ENCODE assay signal across 9 cellular contexts in genomic region chr1:156625436-156626078, GRCh38. TPM values are rescaled to one million over a fixed set of nuclear protein-coding genes. Genes with fewer than 3 reads are reported as not detected.
A peak's percentile ranks its signal among the peaks of the same experiment; 100 is the strongest.
DNase-seq lines count a peak whose midpoint lies in the region; ATAC-seq and TF ChIP-seq lines count a peak whose summit lies in the region.
"Had no signal": no experiment of that assay in that cellular context is flagged by ENCODE, and none has a peak within 500 bp of the region (broad histone marks: within the 10 kb centered on the region; RNA-seq: fewer than 3 reads in every experiment).

No MANE protein-coding gene starts in this region.

- peaks cover 5% of the 10 kb centered on the region for H3K36me3 Mint-ChIP-seq in endothelial cell (ENCODE audit: low read depth, unreplicated experiment)

- DNase-seq in GM10266 (ENCODE audit: extremely low spot score): peak; percentile 67
- peak; percentile 34 to 51 for DNase-seq in NCI-H1930 (lab: John Stamatoyannopoulos, UW)
- peak; percentile 77 for DNase-seq in activated CD8-positive, alpha-beta memory T cell treated with anti-CD3 and anti-CD28 coated beads, Interleukin-2, amount 50 U/mL, for 4 hours
- peak; percentile 73 for DNase-seq in endothelial cell (ENCODE audit: low spot score)
- peak; percentile 50 for DNase-seq in myocyte (ENCODE audit: low read depth)
- peak; percentile 43 for DNase-seq in stimulated activated naive CD4-positive, alpha-beta T cell treated with Interleukin-2 at 50 U/mL for 16 hours (lab: John Stamatoyannopoulos, UW)

- ATAC-seq in HG02973 (IDR thresholded peaks at IDR 0.05; ENCODE audit: unreplicated experiment) (no peak), GM19395 (IDR thresholded peaks at IDR 0.05; ENCODE audit: unreplicated experiment) (no peak)

- H3K4me3 Mint-ChIP-seq in endothelial cell (ENCODE audit: unreplicated experiment): peak overlapping the region; percentile 30

- H3K4me1 Mint-ChIP-seq in endothelial cell (ENCODE audit: unreplicated experiment): peaks cover 12% of the 10 kb centered on the region

- peaks cover 14% of the 10 kb centered on the region for H3K27me3 Mint-ChIP-seq in endothelial cell (ENCODE audit: unreplicated experiment)

- TF ChIP-seq CTCF in GM10266 (IDR thresholded peaks at IDR 0.05; ENCODE audit: control insufficient read depth, insufficient read depth, low read depth, missing control alignments) (peak; percentile 71), endothelial cell (IDR thresholded peaks at IDR 0.05; ENCODE audit: unreplicated experiment) (peak; percentile 84)

- no peak overlapping the region for H3K27ac Mint-ChIP-seq in endothelial cell (ENCODE audit: unreplicated experiment)

- H3K9me3 Mint-ChIP-seq in endothelial cell (ENCODE audit: unreplicated experiment): no peaks in the 10 kb centered on the region

RNA-seq across cellular contexts. Expression of gene HAPLN2, which starts 6.3 kb away (rescaled TPM):
- total RNA-seq in endothelial cell (ENCODE audit: unreplicated experiment) (1.3 TPM), myocyte (not detected in 2 replicates)
- polyA plus RNA-seq in myocyte (2012): 0.14 TPM

RNA-seq across cellular contexts. Expression of gene BCAN, which starts 16.4 kb away (rescaled TPM):
- total RNA-seq in endothelial cell (ENCODE audit: unreplicated experiment): 0.46 TPM
- total RNA-seq in myocyte: 0.11 TPM in 1 of 2 replicates, not detected in the other
- 1.0 TPM for polyA plus RNA-seq in myocyte (2012)

RNA-seq across cellular contexts. Expression of gene GPATCH4, which starts 24.3 kb away (rescaled TPM):
- total RNA-seq in endothelial cell (ENCODE audit: unreplicated experiment): 18.6 TPM
- total RNA-seq in myocyte: 23.4 and 29.6 TPM in 2 replicates
- 26.1 TPM for polyA plus RNA-seq in myocyte (2012)

RNA-seq across cellular contexts. Expression of gene NAXE, which starts 34.0 kb away (rescaled TPM):
- total RNA-seq in endothelial cell (ENCODE audit: unreplicated experiment) (190 TPM), myocyte (51.9 and 55.3 TPM in 2 replicates)
- 81.4 TPM for polyA plus RNA-seq in myocyte (2012)

RNA-seq across cellular contexts. Expression of gene TTC24, which starts 46.0 kb away (rescaled TPM):
- total RNA-seq in endothelial cell (ENCODE audit: unreplicated experiment) (not detected), myocyte (0.19 TPM in 1 of 2 replicates, not detected in the other)
- polyA plus RNA-seq in myocyte (2012): 0.24 TPM
- total RNA-seq: frontal cortex had no signal
